ENCODE assay signal across 18 cellular contexts in genomic region chr9:86096382-86096781, GRCh38. TPM values are rescaled to one million over a fixed set of nuclear protein-coding genes. Genes with fewer than 3 reads are reported as not detected.
A peak's percentile ranks its signal among the peaks of the same experiment; 100 is the strongest.
DNase-seq lines count a peak whose midpoint lies in the region; ATAC-seq and TF ChIP-seq lines count a peak whose summit lies in the region.
"Had no signal": no experiment of that assay in that cellular context is flagged by ENCODE, and none has a peak within 500 bp of the region (broad histone marks: within the 10 kb centered on the region; RNA-seq: fewer than 3 reads in every experiment).

No MANE protein-coding gene starts in this region.

- DNase-seq in AG08396 (ENCODE audit: low spot score) (peak; percentile 39), MG63 (peak; percentile 33), astrocyte of the spinal cord (ENCODE audit: low read depth, low spot score) (peak; percentile 52), kidney tubule cell (ENCODE audit: low spot score) (peak; percentile 63), activated T-cell treated with anti-CD3 and anti-CD28 coated beads for 4 hours (no peak), dermis blood vessel endothelial cell (no peak)
- DNase-seq in stimulated activated naive B cell treated with anti-CD40 and anti-IgM and Interleukin-4, amounts not matched to agents 10 μg/mL and 1 μg/mL and 100 μg/mL, for 72 hours = no peak
- DNase-seq: activated CD4-positive, alpha-beta T cell treated with anti-CD3 and anti-CD28 coated beads for 48 hours; activated naive CD8-positive, alpha-beta T cell treated with anti-CD3 and anti-CD28 coated beads, Interleukin-2, amount 50 U/mL, for 24 hours; activated T-cell treated with anti-CD3 and anti-CD28 coated beads, Interleukin-2, amount 50 U/mL, for 24 hours; GF-D8; NCI-H1436; NCI-H446 treated with DMSO at 0.1 percent for 48 hours; stimulated activated CD4-positive, alpha-beta T cell treated with anti-CD3 and anti-CD28 coated beads, Interleukin-4, amount 100 ng/mL, for 24 hours had no signal

- peaks cover 29 to 35% of the 10 kb centered on the region in 2 donors for H3K27me3 Mint-ChIP-seq in stimulated activated naive B cell treated with anti-CD40 and anti-IgM and Interleukin-4, amounts not matched to agents 10 μg/mL and 1 μg/mL and 100 μg/mL, for 72 hours

- in situ Hi-C loops in astrocyte of the spinal cord (cut with HindIII; ENCODE audit: low sequenced_read_pairs) = no loop called here

- H3K27ac Mint-ChIP-seq in stimulated activated naive B cell treated with anti-CD40 and anti-IgM and Interleukin-4, amounts not matched to agents 10 μg/mL and 1 μg/mL and 100 μg/mL, for 72 hours = no peak overlapping the region
- H3K27ac Mint-ChIP-seq: activated naive CD8-positive, alpha-beta T cell treated with anti-CD3 and anti-CD28 coated beads, Interleukin-2, amount 50 U/mL, for 24 hours; activated T-cell treated with anti-CD3 and anti-CD28 coated beads, Interleukin-2, amount 50 U/mL, for 24 hours; dendritic cell treated with granulocyte-macrophage colony-stimulating factor and Interleukin-4, amounts not matched to agents 40 ng/mL and 50 ng/mL, for 4 days; T-helper 2 cell treated with Interferon-gamma antibody and Interleukin-4, amounts not matched to agents 5 μg/mL and 100 μg/mL, for 36 hours had no signal

- H3K4me3 Mint-ChIP-seq in stimulated activated naive B cell treated with anti-CD40 and anti-IgM and Interleukin-4, amounts not matched to agents 10 μg/mL and 1 μg/mL and 100 μg/mL, for 72 hours = no peak overlapping the region
- H3K4me3 Mint-ChIP-seq: activated naive CD8-positive, alpha-beta T cell treated with anti-CD3 and anti-CD28 coated beads, Interleukin-2, amount 50 U/mL, for 24 hours; activated T-cell treated with anti-CD3 and anti-CD28 coated beads, Interleukin-2, amount 50 U/mL, for 24 hours; dendritic cell treated with granulocyte-macrophage colony-stimulating factor and Interleukin-4, amounts not matched to agents 40 ng/mL and 50 ng/mL, for 4 days; T-helper 2 cell treated with Interferon-gamma antibody and Interleukin-4, amounts not matched to agents 5 μg/mL and 100 μg/mL, for 36 hours had no signal

- H3K4me1 Mint-ChIP-seq in stimulated activated naive B cell treated with anti-CD40 and anti-IgM and Interleukin-4, amounts not matched to agents 10 μg/mL and 1 μg/mL and 100 μg/mL, for 72 hours = peaks cover 10 to 15% of the 10 kb centered on the region in 2 donors

- ATAC-seq in stimulated activated naive B cell treated with anti-CD40 and anti-IgM and Interleukin-4, amounts not matched to agents 10 μg/mL and 1 μg/mL and 100 μg/mL, for 72 hours (replicated peaks) = no peak
- ATAC-seq in HG03565 (IDR thresholded peaks at IDR 0.05; ENCODE audit: unreplicated experiment) = no peak
- ATAC-seq: activated naive CD8-positive, alpha-beta T cell treated with anti-CD3 and anti-CD28 coated beads, Interleukin-2, amount 50 U/mL, for 24 hours; sciatic nerve had no signal

- no peaks in the 10 kb centered on the region for H3K9me3 Mint-ChIP-seq in stimulated activated naive B cell treated with anti-CD40 and anti-IgM and Interleukin-4, amounts not matched to agents 10 μg/mL and 1 μg/mL and 100 μg/mL, for 72 hours
- H3K9me3 Mint-ChIP-seq: activated naive CD8-positive, alpha-beta T cell treated with anti-CD3 and anti-CD28 coated beads, Interleukin-2, amount 50 U/mL, for 24 hours; activated T-cell treated with anti-CD3 and anti-CD28 coated beads, Interleukin-2, amount 50 U/mL, for 24 hours; dendritic cell treated with granulocyte-macrophage colony-stimulating factor and Interleukin-4, amounts not matched to agents 40 ng/mL and 50 ng/mL, for 4 days; T-helper 2 cell treated with Interferon-gamma antibody and Interleukin-4, amounts not matched to agents 5 μg/mL and 100 μg/mL, for 36 hours had no signal

- no peaks in the 10 kb centered on the region; the same call in 1 of the 2 replicates for H3K36me3 ChIP-seq in MG63

- no peaks in the 10 kb centered on the region for H3K27me3 ChIP-seq in MG63

- no peak for TF ChIP-seq CTCF in astrocyte of the spinal cord (IDR thresholded peaks at IDR 0.05; ENCODE audit: low read depth, low read length)

- no peaks in the 10 kb centered on the region for H3K36me3 Mint-ChIP-seq in stimulated activated naive B cell treated with anti-CD40 and anti-IgM and Interleukin-4, amounts not matched to agents 10 μg/mL and 1 μg/mL and 100 μg/mL, for 72 hours

- no peak overlapping the region for H3K4me3 ChIP-seq in MG63
- no peak overlapping the region for H3K4me3 ChIP-seq in astrocyte of the spinal cord (ENCODE audit: low read depth, low read length)

- no peaks in the 10 kb centered on the region for H3K9me3 ChIP-seq in MG63

RNA-seq across cellular contexts. Expression of gene GOLM1, which starts 3.0 kb away (rescaled TPM):
- 37.9 and 43.9 TPM in 2 replicates for total RNA-seq in MG63 (2014; rRNA removed; shearing (Covaris generic); ENCODE audit: low replicate concordance)
- 32.7 and 57.8 TPM in 2 replicates for total RNA-seq in dermis blood vessel endothelial cell

Comparison
In these comparisons a context has a peak if more than half of its experiments do, and no peak if none do; other contexts are left out.
1. DNase-seq: peak in AG08396 (single experiment), MG63 (single experiment), astrocyte of the spinal cord (single experiment) and kidney tubule cell (single experiment); none in stimulated activated naive B cell treated with anti-CD40 and anti-IgM and Interleukin-4, amounts not matched to agents 10 μg/mL and 1 μg/mL and 100 μg/mL, for 72 hours (single experiment), activated T-cell treated with anti-CD3 and anti-CD28 coated beads for 4 hours (single experiment) and dermis blood vessel endothelial cell (single experiment).